Comparison of ENCODE assay signal across 9 cellular contexts in the genomic region with DNA sequence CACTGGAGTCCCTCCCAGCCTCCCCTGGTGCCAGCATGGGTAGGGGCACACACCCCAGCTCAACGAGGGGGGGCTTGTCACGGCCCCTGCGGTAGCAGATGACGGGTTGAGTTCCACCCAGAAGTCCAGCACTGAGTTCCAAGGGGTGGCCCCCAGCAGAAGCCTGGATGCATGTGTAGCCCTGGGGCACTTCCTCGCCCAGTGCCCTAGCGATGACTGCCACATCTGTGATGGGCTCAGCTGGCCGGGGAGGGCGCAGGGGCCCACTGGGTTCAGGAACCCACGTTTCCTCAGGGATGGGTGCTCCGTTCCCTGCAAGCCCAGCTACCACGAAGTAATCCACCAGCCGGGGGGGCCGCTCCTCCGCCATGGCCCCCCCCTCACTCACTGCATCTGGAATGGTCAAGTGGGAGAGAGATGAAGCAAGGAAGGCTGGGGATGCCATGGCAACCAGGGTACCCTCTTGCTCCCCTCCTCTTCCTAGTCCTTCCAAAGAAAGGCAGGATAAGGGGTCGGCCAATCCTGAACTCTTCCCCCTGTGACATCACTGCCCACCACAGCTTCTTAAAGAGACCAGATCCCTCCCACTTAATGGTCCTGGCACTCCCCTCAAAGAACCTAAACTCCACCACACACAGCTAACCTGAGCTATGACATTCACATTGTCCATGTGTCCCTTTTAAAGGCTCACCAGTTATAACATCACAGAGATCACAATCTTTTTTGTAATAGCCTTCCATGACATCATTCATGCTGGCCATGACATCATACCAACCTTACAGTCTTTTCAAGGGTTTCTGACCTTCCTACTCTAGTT. TPM values are rescaled to one million over a fixed set of nuclear protein-coding genes. Genes with fewer than 3 reads are reported as not detected.
DNase-seq lines count a peak whose midpoint lies in the region; ATAC-seq, FAIRE-seq and TF ChIP-seq lines count a peak whose summit lies in the region.
"Had no signal": no experiment of that assay in that cellular context is flagged by ENCODE, and none has a peak within 500 bp of the region (broad histone marks: within the 10 kb centered on the region; RNA-seq: fewer than 3 reads in every experiment).

No MANE protein-coding gene starts in this region.

- DNase-seq in A673 (ENCODE audit: low spot score) = peak; percentile 30
- peak in 1 of 2 experiments; percentile 56 for DNase-seq in HL-60 (ENCODE audit: low read depth in 1 of 2, low spot score in 1 of 2)
- DNase-seq in astrocyte (ENCODE audit: low read depth) = no peak
- DNase-seq in NCI-H2029 treated with DMSO at 0.1 percent for 48 hours (lab: John Stamatoyannopoulos, UW) = no peak
- DNase-seq: NCI-H748 treated with DMSO at 0.1 percent for 48 hours had no signal

- H3K9ac ChIP-seq in astrocyte (ENCODE audit: low read length) (peak overlapping the region; percentile 85), muscle layer of colon (ENCODE audit: low read length) (no peak overlapping the region)

- ATAC-seq in HG03571 (IDR thresholded peaks at IDR 0.05; ENCODE audit: unreplicated experiment) = no peak
- no peak for ATAC-seq in GM19351 (IDR thresholded peaks at IDR 0.05; ENCODE audit: unreplicated experiment)
- ATAC-seq in HG03097 (IDR thresholded peaks at IDR 0.05; ENCODE audit: low FRiP score, unreplicated experiment) = no peak

- FAIRE-seq in astrocyte (lab: Jason Lieb, UNC) = no peak

- no TSS peak for BruUV-seq in A673 (replicated peaks; lab: Mats Ljungman, UMichigan)

- peaks cover 6% of the 10 kb centered on the region for H3K4me1 ChIP-seq in A673 (ENCODE audit: insufficient read depth, low read length, poor library complexity, severe bottlenecking)
- peaks cover 9% of the 10 kb centered on the region for H3K4me1 ChIP-seq in astrocyte (ENCODE audit: insufficient read depth, low read length)
- peaks cover 22% of the 10 kb centered on the region for H3K4me1 ChIP-seq in muscle layer of colon (ENCODE audit: insufficient read depth, low read length)

- no peak overlapping the region for H3K4me2 ChIP-seq in astrocyte (ENCODE audit: low read length)

- no peak overlapping the region for H3K4me3 ChIP-seq in A673 (ENCODE audit: low read depth, low read length, poor library complexity, severe bottlenecking)
- peak overlapping the region; percentile 68 for H3K4me3 ChIP-seq in HL-60 (replicated peaks; ENCODE audit: insufficient read depth, low read length)
- H3K4me3 ChIP-seq in astrocyte (ENCODE audit: insufficient read depth, low read depth, low read length) = no peak overlapping the region
- H3K4me3 ChIP-seq in muscle layer of colon (ENCODE audit: low read depth in 1 of 2, low read length in 2 of 2) = peak overlapping the region in 1 of 2 donors; percentile 58

- no peaks in the 10 kb centered on the region for H4K20me1 ChIP-seq in astrocyte (ENCODE audit: insufficient read depth, low read length)

- no peak overlapping the region for H2AFZ ChIP-seq in astrocyte (ENCODE audit: low read depth, low read length)

- H3K9me3 Mint-ChIP-seq in astrocyte (ENCODE audit: unreplicated experiment) = no peaks in the 10 kb centered on the region

- H3K36me3 ChIP-seq in A673 (ENCODE audit: insufficient read depth, low read length, poor library complexity, severe bottlenecking) = peaks cover 19% of the 10 kb centered on the region
- H3K36me3 ChIP-seq in astrocyte (ENCODE audit: insufficient read depth, low read length) = peaks cover 6% of the 10 kb centered on the region
- H3K36me3 ChIP-seq in muscle layer of colon (ENCODE audit: insufficient read depth, low read length) = peaks cover 62% of the 10 kb centered on the region

- TF ChIP-seq CTCF in A673 (conservative IDR thresholded peaks at IDR 0.05; ENCODE audit: low read depth, low read length) = no peak
- no peak for TF ChIP-seq CTCF in HL-60 (IDR thresholded peaks at IDR 0.05; ENCODE audit: insufficient read depth, low read length)
- TF ChIP-seq CTCF in astrocyte (IDR thresholded peaks at IDR 0.05; ENCODE audit: insufficient read depth, low read depth, low read length) = no peak

- intact Hi-C loops in A673 (cut with micrococcal nuclease; ENCODE audit: unreplicated experiment) = no loop called here

- H3K4me1 Mint-ChIP-seq in astrocyte (ENCODE audit: low read depth, unreplicated experiment) = peaks cover 6% of the 10 kb centered on the region

- H3K27me3 Mint-ChIP-seq in astrocyte (ENCODE audit: low read depth, unreplicated experiment) = no peaks in the 10 kb centered on the region

- POLR2A ChIA-PET in A673 (lab: Charles Lee; ENCODE audit: low non-redundant PET) = interaction anchor here (0.6 kb wide), 1 partner anchor 21 kb away, joined by 4 read pairs; no protein-coding TSS in a partner anchor

- H3K27ac Mint-ChIP-seq in astrocyte (ENCODE audit: unreplicated experiment) = peak overlapping the region; percentile 34

- H3K79me2 ChIP-seq in astrocyte (ENCODE audit: insufficient read depth, low read length) = peaks cover 26% of the 10 kb centered on the region

- H3K36me3 Mint-ChIP-seq in astrocyte (ENCODE audit: low read depth, unreplicated experiment) = peaks cover 13% of the 10 kb centered on the region

- no peaks in the 10 kb centered on the region for H3K27me3 ChIP-seq in A673 (replicated peaks; ENCODE audit: insufficient read depth, low read depth, low read length, poor library complexity)
- H3K27me3 ChIP-seq in HL-60 (ENCODE audit: insufficient read depth, poor library complexity, severe bottlenecking) = no peaks in the 10 kb centered on the region
- no peaks in the 10 kb centered on the region for H3K27me3 ChIP-seq in astrocyte (ENCODE audit: insufficient read depth, low read length)
- H3K27me3 ChIP-seq in muscle layer of colon (ENCODE audit: control insufficient read depth in 1 of 2, insufficient read depth in 2 of 2, low read length in 2 of 2) = no peaks in the 10 kb centered on the region

- peak overlapping the region; percentile 94 for H3K27ac ChIP-seq in A673 (ENCODE audit: low read depth, low read length, poor library complexity, severe bottlenecking)
- peak overlapping the region; percentile 96 for H3K27ac ChIP-seq in HL-60 (replicated peaks)
- H3K27ac ChIP-seq in astrocyte (ENCODE audit: low read depth, low read length) = no peak overlapping the region
- peak overlapping the region; percentile 69 for H3K27ac ChIP-seq in muscle layer of colon (ENCODE audit: low read depth, low read length)

- CTCF ChIA-PET in A673 (lab: Charles Lee) = interaction anchor here (0.6 to 0.7 kb wide), 2 partner anchors 123 to 420 kb away, joined by 5 to 9 read pairs; no protein-coding TSS in a partner anchor

- H3K9me3 ChIP-seq in A673 (ENCODE audit: low read depth, low read length, poor library complexity, severe bottlenecking) (no peaks in the 10 kb centered on the region), astrocyte (ENCODE audit: insufficient read depth, low read depth, low read length) (no peaks in the 10 kb centered on the region), muscle layer of colon (ENCODE audit: low read length) (no peaks in the 10 kb centered on the region)

- peak overlapping the region; percentile 90 for H3K4me3 Mint-ChIP-seq in astrocyte (ENCODE audit: unreplicated experiment)

RNA-seq across cellular contexts. Expression of a gene that starts 2.3 kb away (rescaled TPM):
- total RNA-seq in A673 (2021) (61.5 and 66.6 TPM in 2 replicates), astrocyte (31.3 and 32.2 TPM in 2 replicates)

RNA-seq across cellular contexts. Expression of a gene that starts 14.2 kb away (rescaled TPM):
- total RNA-seq in A673 (2021) (37.8 and 40.8 TPM in 2 replicates), astrocyte (38.3 and 38.4 TPM in 2 replicates)

RNA-seq across cellular contexts. Expression of a gene that starts 19.1 kb away (rescaled TPM):
- 90.7 and 97.3 TPM in 2 replicates for total RNA-seq in A673 (2021)
- 90.2 and 91.7 TPM in 2 replicates for total RNA-seq in astrocyte

RNA-seq across cellular contexts. Expression of a gene that starts 21.4 kb away (rescaled TPM):
- total RNA-seq in A673 (2021) (58.8 and 67.3 TPM in 2 replicates), astrocyte (48.4 and 56.9 TPM in 2 replicates)

RNA-seq across cellular contexts. Expression of a gene that starts 23.5 kb away (rescaled TPM):
- 8.7 and 14.4 TPM in 2 replicates for total RNA-seq in A673 (2021)
- 5.3 and 6.1 TPM in 2 replicates for total RNA-seq in astrocyte
